Comparison of ENCODE assay signal across 18 cellular contexts in the genomic region with DNA sequence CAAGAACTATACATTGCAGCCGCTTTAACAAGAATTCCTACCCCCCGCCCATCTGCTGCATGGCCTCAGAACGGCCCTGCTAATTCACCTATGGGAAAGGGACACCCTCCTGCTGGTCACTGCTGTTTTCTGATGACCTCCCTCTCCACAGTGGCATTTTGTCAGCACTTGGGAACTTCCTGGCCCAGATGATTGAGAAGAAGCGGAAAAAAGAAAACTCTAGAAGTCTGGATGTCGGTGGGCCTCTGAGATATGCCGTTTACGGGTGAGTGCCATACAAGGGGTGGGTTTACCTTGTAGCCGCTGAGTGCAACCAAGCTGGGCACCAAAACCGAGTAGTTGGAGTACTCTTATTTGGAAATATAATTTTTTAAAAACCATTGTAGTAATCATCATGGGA. TPM values are rescaled to one million over a fixed set of nuclear protein-coding genes. Genes with fewer than 3 reads are reported as not detected.
A peak's percentile ranks its signal among the peaks of the same experiment; 100 is the strongest.
DNase-seq lines count a peak whose midpoint lies in the region; ATAC-seq and TF ChIP-seq lines count a peak whose summit lies in the region.
"Had no signal": no experiment of that assay in that cellular context is flagged by ENCODE, and none has a peak within 500 bp of the region (broad histone marks: within the 10 kb centered on the region; RNA-seq: fewer than 3 reads in every experiment).

No MANE protein-coding gene starts in this region.

- POLR2A ChIA-PET in MCF 10A (lab: Yijun Ruan, JAX): no interaction called here

- in situ Hi-C loops in GM13977 (cut with MboI; ENCODE audit: low pct_unique_long_range_greater_than_20kb, low sequenced_read_pairs, unreplicated experiment): no loop called here

- H3K36me3 ChIP-seq in breast epithelium (no peaks in the 10 kb centered on the region), mucosa of rectum (ENCODE audit: control insufficient read depth in 2 of 2, insufficient read depth in 2 of 2, low read length in 2 of 2) (peaks cover 4 to 5% of the 10 kb centered on the region in 2 donors)
- H3K36me3 ChIP-seq: cardiac muscle cell, right atrium auricular region, uterus had no signal

- CTCF ChIA-PET in MCF 10A (lab: Yijun Ruan, JAX): no interaction called here

- H3K27me3 ChIP-seq in breast epithelium (no peaks in the 10 kb centered on the region), mucosa of rectum (ENCODE audit: control insufficient read depth in 2 of 2, insufficient read depth in 2 of 2, low read length in 2 of 2) (no peaks in the 10 kb centered on the region)
- H3K27me3 ChIP-seq: esophagus squamous epithelium, MG63, right atrium auricular region, uterus had no signal

- intact Hi-C loops in MCF 10A (cut with micrococcal nuclease) (no loop called here), breast epithelium (cut with DNase I; ENCODE audit: low total_unique reads) (no loop called here)
- intact Hi-C loops in activated T-helper 2 cell treated with anti-CD3 and anti-CD28 coated beads, Interferon-gamma antibody, Interleukin-2, Interleukin-4, amounts not matched to agents 10 μg/mL and 5 μg/mL and 100 μg/mL, durations not matched to agents 14 hours and 24 hours and 36 hours (cut with micrococcal nuclease): no loop called here

- DNase-seq in MCF 10A (ENCODE audit: unreplicated experiment) (no peak), breast epithelium (ENCODE audit: low spot score in 2 of 2) (no peak), cerebellar cortex (ENCODE audit: low spot score) (no peak), germinal center (ENCODE audit: low spot score) (no peak), GM13977 (ENCODE audit: low spot score) (no peak)
- DNase-seq in activated T-helper 2 cell treated with anti-CD3 and anti-CD28 coated beads, Interferon-gamma antibody, Interleukin-2, Interleukin-4, amounts not matched to agents 10 μg/mL and 5 μg/mL and 100 μg/mL, durations not matched to agents 14 hours and 24 hours and 36 hours (ENCODE audit: low spot score): no peak
- DNase-seq: Calu3; esophagus squamous epithelium; MG63; NCI-H1930; NCI-H446; stimulated activated naive CD4-positive, alpha-beta T cell treated with Interleukin-2 at 50 U/mL for 16 hours; uterus had no signal

- no peaks in the 10 kb centered on the region for H3K27me3 Mint-ChIP-seq in MCF 10A (ENCODE audit: insufficient read depth, unreplicated experiment)
- H3K27me3 Mint-ChIP-seq in activated T-helper 2 cell treated with anti-CD3 and anti-CD28 coated beads, Interferon-gamma antibody, Interleukin-2, Interleukin-4, amounts not matched to agents 10 μg/mL and 5 μg/mL and 100 μg/mL, durations not matched to agents 14 hours and 24 hours and 36 hours (ENCODE audit: low read depth): no peaks in the 10 kb centered on the region

- no peak overlapping the region for H3K27ac Mint-ChIP-seq in MCF 10A (ENCODE audit: low read depth, unreplicated experiment)
- no peak overlapping the region for H3K27ac Mint-ChIP-seq in activated T-helper 2 cell treated with anti-CD3 and anti-CD28 coated beads, Interferon-gamma antibody, Interleukin-2, Interleukin-4, amounts not matched to agents 10 μg/mL and 5 μg/mL and 100 μg/mL, durations not matched to agents 14 hours and 24 hours and 36 hours

- no peak for TF ChIP-seq CTCF in MCF 10A (IDR thresholded peaks at IDR 0.05; ENCODE audit: unreplicated experiment)
- no peak for TF ChIP-seq CTCF in breast epithelium (IDR thresholded peaks at IDR 0.05)
- TF ChIP-seq CTCF in GM13977 (IDR thresholded peaks at IDR 0.05; ENCODE audit: extremely low read depth, insufficient read depth, missing control alignments): no peak

- no TSS peak for BruUV-seq in MCF 10A (replicated peaks; lab: Mats Ljungman, UMichigan)

- H3K36me3 Mint-ChIP-seq in MCF 10A (ENCODE audit: insufficient read depth, unreplicated experiment): peaks cover 11% of the 10 kb centered on the region
- H3K36me3 Mint-ChIP-seq in activated T-helper 2 cell treated with anti-CD3 and anti-CD28 coated beads, Interferon-gamma antibody, Interleukin-2, Interleukin-4, amounts not matched to agents 10 μg/mL and 5 μg/mL and 100 μg/mL, durations not matched to agents 14 hours and 24 hours and 36 hours (ENCODE audit: low read depth): peaks cover 25% of the 10 kb centered on the region

- H3K27ac ChIP-seq in breast epithelium (no peak overlapping the region), mucosa of rectum (ENCODE audit: low read depth in 2 of 2, low read length in 2 of 2) (peak overlapping the region in 1 of 2 donors; percentile 80)
- H3K27ac ChIP-seq: cardiac muscle cell, esophagus squamous epithelium, right atrium auricular region, uterus had no signal

- H3K4me3 Mint-ChIP-seq in MCF 10A (ENCODE audit: unreplicated experiment): peak overlapping the region; percentile 10
- H3K4me3 Mint-ChIP-seq in activated T-helper 2 cell treated with anti-CD3 and anti-CD28 coated beads, Interferon-gamma antibody, Interleukin-2, Interleukin-4, amounts not matched to agents 10 μg/mL and 5 μg/mL and 100 μg/mL, durations not matched to agents 14 hours and 24 hours and 36 hours (ENCODE audit: low read depth): peak overlapping the region; percentile 31

- H3K9me3 ChIP-seq in breast epithelium (no peaks in the 10 kb centered on the region), mucosa of rectum (ENCODE audit: control insufficient read depth in 2 of 2, low read length in 2 of 2) (no peaks in the 10 kb centered on the region)
- H3K9me3 ChIP-seq: esophagus squamous epithelium, MG63, right atrium auricular region, uterus had no signal

- H3K9me3 Mint-ChIP-seq in MCF 10A (ENCODE audit: unreplicated experiment): no peaks in the 10 kb centered on the region
- H3K9me3 Mint-ChIP-seq in activated T-helper 2 cell treated with anti-CD3 and anti-CD28 coated beads, Interferon-gamma antibody, Interleukin-2, Interleukin-4, amounts not matched to agents 10 μg/mL and 5 μg/mL and 100 μg/mL, durations not matched to agents 14 hours and 24 hours and 36 hours: no peaks in the 10 kb centered on the region

- H3K4me1 Mint-ChIP-seq in MCF 10A (ENCODE audit: insufficient read depth, unreplicated experiment): peaks cover 6% of the 10 kb centered on the region
- H3K4me1 Mint-ChIP-seq in activated T-helper 2 cell treated with anti-CD3 and anti-CD28 coated beads, Interferon-gamma antibody, Interleukin-2, Interleukin-4, amounts not matched to agents 10 μg/mL and 5 μg/mL and 100 μg/mL, durations not matched to agents 14 hours and 24 hours and 36 hours (ENCODE audit: low read depth): peaks cover 15% of the 10 kb centered on the region

- H3K4me3 ChIP-seq in breast epithelium (no peak overlapping the region), mucosa of rectum (ENCODE audit: low read length in 2 of 2) (peak overlapping the region; percentile 58 to 60)
- H3K4me3 ChIP-seq: esophagus squamous epithelium, MG63, right atrium auricular region, uterus had no signal

- ATAC-seq in GM19395 (IDR thresholded peaks at IDR 0.05; ENCODE audit: unreplicated experiment): no peak
- ATAC-seq: Right ventricle myocardium inferior had no signal

- peaks cover 0 to 7% of the 10 kb centered on the region in 2 donors for H3K4me1 ChIP-seq in breast epithelium
- H3K4me1 ChIP-seq in mucosa of rectum (ENCODE audit: control insufficient read depth in 2 of 2, insufficient read depth in 2 of 2, low read length in 2 of 2): peaks cover 10% of the 10 kb centered on the region in 2 donors

- no peak for TF ChIP-seq POLR2A in breast epithelium (IDR thresholded peaks at IDR 0.05)

- H3K9ac ChIP-seq in mucosa of rectum (ENCODE audit: low read depth in 1 of 2, low read length in 2 of 2): peak overlapping the region in 1 of 2 donors; percentile 32

RNA-seq across cellular contexts. Expression of gene PXMP2, which starts 2.7 kb away (rescaled TPM):
- total RNA-seq in MCF 10A (2022) (23.8 and 28.1 TPM in 2 replicates), breast epithelium (10 to 100 TPM; 29.0 to 50.9 (median 31.8) TPM)
- 19.1 and 23.2 TPM in 2 replicates for total RNA-seq in activated T-helper 2 cell treated with anti-CD3 and anti-CD28 coated beads, Interferon-gamma antibody, Interleukin-2, Interleukin-4, amounts not matched to agents 10 μg/mL and 5 μg/mL and 100 μg/mL, durations not matched to agents 14 hours and 24 hours and 36 hours

RNA-seq across cellular contexts. Expression of gene POLE, which starts 3.0 kb away (rescaled TPM):
- total RNA-seq in MCF 10A (2022): 36.3 and 40.4 TPM in 2 replicates
- 10 to 100 TPM; 36.5 to 51.5 (median 43.5) TPM for total RNA-seq in breast epithelium
- 152 and 159 TPM in 2 replicates for total RNA-seq in activated T-helper 2 cell treated with anti-CD3 and anti-CD28 coated beads, Interferon-gamma antibody, Interleukin-2, Interleukin-4, amounts not matched to agents 10 μg/mL and 5 μg/mL and 100 μg/mL, durations not matched to agents 14 hours and 24 hours and 36 hours

RNA-seq across cellular contexts. Expression of gene PGAM5, which starts 20.5 kb away (rescaled TPM):
- total RNA-seq in MCF 10A (2022) (69.8 and 84.0 TPM in 2 replicates), breast epithelium (10 to 100 TPM; 20.2 to 38.0 (median 22.8) TPM)
- 78.6 and 80.7 TPM in 2 replicates for total RNA-seq in activated T-helper 2 cell treated with anti-CD3 and anti-CD28 coated beads, Interferon-gamma antibody, Interleukin-2, Interleukin-4, amounts not matched to agents 10 μg/mL and 5 μg/mL and 100 μg/mL, durations not matched to agents 14 hours and 24 hours and 36 hours

Comparison
In these comparisons a context has a peak if more than half of its experiments do, and no peak if none do; other contexts are left out.
1. H3K4me3 ChIP-seq: peak in mucosa of rectum (2 of 2); none in breast epithelium (0 of 3).